20 cellular contexts compared by ENCODE assay signal in the genomic region with DNA sequence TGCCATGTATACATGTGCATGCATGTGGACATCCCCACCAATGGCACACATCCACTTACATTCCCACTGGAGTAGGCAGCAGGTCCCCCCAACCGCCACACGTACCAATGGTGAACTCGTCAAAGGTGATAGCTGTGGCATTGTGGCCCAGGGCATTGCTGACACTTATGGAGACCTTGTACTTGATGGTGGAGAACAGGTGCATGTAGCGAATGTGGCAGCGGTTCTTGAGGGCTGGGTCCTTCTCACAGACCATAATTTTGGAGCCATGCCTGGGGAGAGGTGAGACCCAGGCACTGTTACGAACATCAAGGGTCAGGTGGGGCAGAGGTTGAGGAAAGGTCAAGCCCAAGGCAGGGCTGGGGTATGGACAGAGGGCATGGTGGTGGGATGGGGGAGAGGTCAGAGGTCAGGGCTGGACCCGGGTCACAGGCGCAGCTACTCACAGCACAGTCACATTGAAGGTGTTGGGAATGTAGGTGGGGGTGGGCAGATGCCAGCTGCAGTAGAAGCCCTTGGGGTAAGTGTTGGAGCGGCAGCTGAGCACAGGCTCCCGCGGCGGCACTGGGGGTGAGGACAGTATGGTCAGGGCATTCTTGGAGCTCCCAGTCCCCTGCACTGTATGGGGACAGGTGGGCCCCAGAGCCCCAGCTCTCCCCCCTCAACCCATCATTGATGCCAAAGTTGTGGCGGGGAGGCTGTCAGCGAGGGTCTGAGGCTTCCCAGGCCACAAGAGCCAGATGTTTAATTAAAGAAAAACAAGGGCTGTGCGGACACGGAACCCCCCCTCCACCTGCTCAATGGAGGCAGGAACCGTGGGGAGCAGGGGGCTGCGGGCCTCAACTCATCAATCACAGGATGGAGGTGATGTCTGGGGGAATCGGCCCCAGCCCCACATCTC. TPM values are rescaled to one million over a fixed set of nuclear protein-coding genes. Genes with fewer than 3 reads are reported as not detected.
A peak's percentile ranks its signal among the peaks of the same experiment; 100 is the strongest.
DNase-seq lines count a peak whose midpoint lies in the region; ATAC-seq and TF ChIP-seq lines count a peak whose summit lies in the region.
"Had no signal": no experiment of that assay in that cellular context is flagged by ENCODE, and none has a peak within 500 bp of the region (broad histone marks: within the 10 kb centered on the region; RNA-seq: fewer than 3 reads in every experiment).

No MANE protein-coding gene starts in this region.

- TF ChIP-seq CTCF in natural killer cell (IDR thresholded peaks at IDR 0.05) (no peak), endodermal cell (conservative IDR thresholded peaks at IDR 0.05) (no peak), neural progenitor cell (IDR thresholded peaks at IDR 0.05) (no peak)

- H3K4me1 ChIP-seq in endodermal cell (ENCODE audit: control insufficient read depth, insufficient read depth, low read length): peaks cover 9% of the 10 kb centered on the region
- peaks cover 35% of the 10 kb centered on the region for H3K4me1 ChIP-seq in neural progenitor cell
- H3K4me1 ChIP-seq in aorta (ENCODE audit: control insufficient read depth in 1 of 2, insufficient read depth in 2 of 2, low read length in 2 of 2): no peaks in the 10 kb centered on the region

- H3K79me2 ChIP-seq in neural progenitor cell (ENCODE audit: low read depth): no peaks in the 10 kb centered on the region

- peaks cover 0 to 3% of the 10 kb centered on the region in 2 donors for H3K4me1 Mint-ChIP-seq in natural killer cell treated with Interleukin-12 subunit alpha and Interleukin-12 subunit beta and Interleukin-15 and Interleukin-18, amount 100 ng/mL, for 72 hours (ENCODE audit: low read depth in 2 of 2)
- H3K4me1 Mint-ChIP-seq in natural killer cell (no peaks in the 10 kb centered on the region), endodermal cell (peaks cover 13% of the 10 kb centered on the region), neural progenitor cell (peaks cover 54% of the 10 kb centered on the region)

- H3K36me3 Mint-ChIP-seq in natural killer cell treated with Interleukin-12 subunit alpha and Interleukin-12 subunit beta and Interleukin-15 and Interleukin-18, amount 100 ng/mL, for 72 hours: no peaks in the 10 kb centered on the region
- no peaks in the 10 kb centered on the region for H3K36me3 Mint-ChIP-seq in natural killer cell
- no peaks in the 10 kb centered on the region for H3K36me3 Mint-ChIP-seq in endodermal cell (ENCODE audit: low read depth)
- peaks cover 37% of the 10 kb centered on the region for H3K36me3 Mint-ChIP-seq in neural progenitor cell
- H3K36me3 Mint-ChIP-seq: CD4-positive, alpha-beta memory T cell had no signal

- no peak overlapping the region for H3K4me3 ChIP-seq in endodermal cell (ENCODE audit: low read length)
- no peak overlapping the region for H3K4me3 ChIP-seq in neural progenitor cell
- H3K4me3 ChIP-seq in aorta (ENCODE audit: low read length in 2 of 2): no peak overlapping the region
- H3K4me3 ChIP-seq: BLaER1, Peyer's patch had no signal

- H3K27ac Mint-ChIP-seq in natural killer cell treated with Interleukin-12 subunit alpha and Interleukin-12 subunit beta and Interleukin-15 and Interleukin-18, amount 100 ng/mL, for 72 hours: no peak overlapping the region
- H3K27ac Mint-ChIP-seq in natural killer cell (no peak overlapping the region), endodermal cell (no peak overlapping the region), neural progenitor cell (peak overlapping the region; percentile 14)
- H3K27ac Mint-ChIP-seq: CD4-positive, alpha-beta memory T cell; H9 had no signal

- H3K9me3 Mint-ChIP-seq in natural killer cell treated with Interleukin-12 subunit alpha and Interleukin-12 subunit beta and Interleukin-15 and Interleukin-18, amount 100 ng/mL, for 72 hours: no peaks in the 10 kb centered on the region
- no peaks in the 10 kb centered on the region for H3K9me3 Mint-ChIP-seq in natural killer cell
- no peaks in the 10 kb centered on the region for H3K9me3 Mint-ChIP-seq in endodermal cell
- H3K9me3 Mint-ChIP-seq in neural progenitor cell: peaks cover 4% of the 10 kb centered on the region

- H3K27ac ChIP-seq in endodermal cell (ENCODE audit: low read depth, low read length): peak overlapping the region; percentile 6
- H3K27ac ChIP-seq in neural progenitor cell: no peak overlapping the region
- H3K27ac ChIP-seq in aorta (ENCODE audit: low read depth in 1 of 2, low read length in 2 of 2): no peak overlapping the region
- H3K27ac ChIP-seq: BLaER1, HL-60, KMS-11, Peyer's patch had no signal

- H2AFZ ChIP-seq in neural progenitor cell (replicated peaks): no peak overlapping the region

- intact Hi-C loops in natural killer cell (cut with micrococcal nuclease) (no loop called here), aorta (cut with DNase I) (loop anchor here in 1 of 2 donors (2.0 kb wide), 1 partner anchor 33 kb away; no protein-coding TSS in a partner anchor)

- peaks cover 8 to 17% of the 10 kb centered on the region in 2 donors for H3K27me3 Mint-ChIP-seq in natural killer cell treated with Interleukin-12 subunit alpha and Interleukin-12 subunit beta and Interleukin-15 and Interleukin-18, amount 100 ng/mL, for 72 hours
- H3K27me3 Mint-ChIP-seq in natural killer cell (ENCODE audit: low read depth in 2 of 2) (peaks cover 7 to 25% of the 10 kb centered on the region in 2 donors), endodermal cell (ENCODE audit: insufficient read depth) (peaks cover 11% of the 10 kb centered on the region), neural progenitor cell (ENCODE audit: insufficient read depth, low read depth) (peaks cover 8% of the 10 kb centered on the region)

- peaks cover 19% of the 10 kb centered on the region for H3F3A ChIP-seq in neural progenitor cell (ENCODE audit: low read depth)

- no peaks in the 10 kb centered on the region for H3K27me3 ChIP-seq in endodermal cell (ENCODE audit: control insufficient read depth, insufficient read depth, low read length, poor library complexity, severe bottlenecking)
- H3K27me3 ChIP-seq in neural progenitor cell: no peaks in the 10 kb centered on the region
- no peaks in the 10 kb centered on the region for H3K27me3 ChIP-seq in aorta (ENCODE audit: control insufficient read depth in 1 of 2, insufficient read depth in 2 of 2, low read length in 1 of 2)
- H3K27me3 ChIP-seq: Peyer's patch had no signal

- H3K4me3 Mint-ChIP-seq in natural killer cell treated with Interleukin-12 subunit alpha and Interleukin-12 subunit beta and Interleukin-15 and Interleukin-18, amount 100 ng/mL, for 72 hours: no peak overlapping the region
- H3K4me3 Mint-ChIP-seq in natural killer cell (no peak overlapping the region), endodermal cell (no peak overlapping the region), neural progenitor cell (no peak overlapping the region)
- H3K4me3 Mint-ChIP-seq: CD4-positive, alpha-beta memory T cell; H9 had no signal

- no peak for ATAC-seq in natural killer cell treated with Interleukin-12 subunit alpha and Interleukin-12 subunit beta and Interleukin-15 and Interleukin-18, amount 100 ng/mL, for 72 hours
- ATAC-seq in natural killer cell (no peak), aorta (ENCODE audit: low FRiP score) (no peak)
- ATAC-seq: Right ventricle myocardium inferior had no signal

- H3K36me3 ChIP-seq in endodermal cell (ENCODE audit: control insufficient read depth, insufficient read depth, low read length) (no peaks in the 10 kb centered on the region), neural progenitor cell (no peaks in the 10 kb centered on the region), aorta (ENCODE audit: control insufficient read depth in 1 of 2, insufficient read depth in 2 of 2, low read length in 1 of 2) (no peaks in the 10 kb centered on the region)
- H3K36me3 ChIP-seq: BLaER1, Peyer's patch had no signal

- no peaks in the 10 kb centered on the region for H4K20me1 ChIP-seq in neural progenitor cell (ENCODE audit: low read depth)

- H3K4me2 ChIP-seq in neural progenitor cell: no peak overlapping the region
- H3K4me2 ChIP-seq: BLaER1, KMS-11 had no signal

- H3K9ac ChIP-seq in endodermal cell (ENCODE audit: extremely low read depth, low read length, poor library complexity, severe bottlenecking) (no peak overlapping the region), neural progenitor cell (no peak overlapping the region)
- H3K9ac ChIP-seq: BLaER1, KMS-11 had no signal

- H3K9me3 ChIP-seq in endodermal cell (ENCODE audit: control insufficient read depth, low read length): no peaks in the 10 kb centered on the region
- no peaks in the 10 kb centered on the region for H3K9me3 ChIP-seq in neural progenitor cell (ENCODE audit: low read depth)
- peaks cover 2% of the 10 kb centered on the region for H3K9me3 ChIP-seq in aorta (ENCODE audit: control insufficient read depth, low read length)
- H3K9me3 ChIP-seq: BLaER1 had no signal

- DNase-seq in natural killer cell treated with Interleukin-12 subunit alpha and Interleukin-12 subunit beta and Interleukin-15 and Interleukin-18, amount 100 ng/mL, for 72 hours (ENCODE audit: low spot score): peak; percentile 49
- DNase-seq in natural killer cell: no peak
- DNase-seq in endodermal cell: peak; percentile 30
- DNase-seq in neural progenitor cell (ENCODE audit: low spot score): no peak
- DNase-seq in aorta: peak; percentile 40 to 60
- no peak for DNase-seq in SHP77 (lab: John Stamatoyannopoulos, UW)
- DNase-seq in LoVo (ENCODE audit: low spot score): no peak
- DNase-seq in DMS53 (lab: John Stamatoyannopoulos, UW): no peak
- DNase-seq: CD4-positive, alpha-beta memory T cell; H9; NCI-H1417 treated with DMSO at 0.1 percent for 48 hours; NCI-H1930; NCI-H2171; NCI-H526; Peyer's patch had no signal

- WGBS in endodermal cell (ENCODE audit: insufficient coverage in 1 of 2, insufficient read length in 1 of 2), 2 experiments: 92% methylated on average over 10 to 19 of the region's 19 CpGs
- 72% methylated on average over 19 of the region's 19 CpGs for WGBS in aorta, 2 donors

RNA-seq across cellular contexts. Expression of gene CNTFR, which starts 31.9 kb away (rescaled TPM):
- total RNA-seq in natural killer cell treated with Interleukin-12 subunit alpha and Interleukin-12 subunit beta and Interleukin-15 and Interleukin-18, amount 100 ng/mL, for 72 hours: not detected
- total RNA-seq in natural killer cell (not detected), endodermal cell (1 to 10 TPM in 1 of 2 donors, under 1 TPM in 1; 0.53 to 1.6 TPM), neural progenitor cell (ENCODE audit: low replicate concordance) (8.6 and 37.2 TPM in 2 replicates), aorta (1 to 10 TPM; 4.2 to 9.9 TPM)
- 187 TPM for polyA plus RNA-seq in endodermal cell (2013, experiment 1 of 2)
- 167 TPM for polyA plus RNA-seq in endodermal cell (2013, experiment 2 of 2)
- polyA plus RNA-seq in aorta: 1 to 10 TPM in 1 of 2 donors, under 1 TPM in 1; 0.10 to 1.4 TPM
- total RNA-seq: CD4-positive, alpha-beta memory T cell; HT1080 had no signal
- polyA plus RNA-seq: CD4-positive, alpha-beta memory T cell had no signal

RNA-seq across cellular contexts. Expression of gene ENHO, which starts 34.9 kb away (rescaled TPM):
- not detected for total RNA-seq in natural killer cell treated with Interleukin-12 subunit alpha and Interleukin-12 subunit beta and Interleukin-15 and Interleukin-18, amount 100 ng/mL, for 72 hours
- total RNA-seq in natural killer cell: 1 to 10 TPM in 1 of 3 donors, under 1 TPM in 1, not detected in 1; 0.34 to 1.7 TPM
- 10 to 100 TPM in 1 of 2 donors, 1 to 10 TPM in 1; 7.1 to 14.5 TPM for total RNA-seq in endodermal cell
- 19.4 TPM for polyA plus RNA-seq in endodermal cell (2013, experiment 1 of 2)
- polyA plus RNA-seq in endodermal cell (2013, experiment 2 of 2): 17.3 TPM
- total RNA-seq in neural progenitor cell (ENCODE audit: low replicate concordance): 4.4 and 21.3 TPM in 2 replicates
- not detected for total RNA-seq in aorta
- polyA plus RNA-seq in aorta: not detected
- total RNA-seq: CD4-positive, alpha-beta memory T cell had no signal

RNA-seq across cellular contexts. Expression of gene RPP25L, which starts 54.2 kb away (rescaled TPM):
- 10 to 100 TPM; 22.7 to 23.1 TPM for total RNA-seq in natural killer cell treated with Interleukin-12 subunit alpha and Interleukin-12 subunit beta and Interleukin-15 and Interleukin-18, amount 100 ng/mL, for 72 hours
- total RNA-seq in natural killer cell (10 to 100 TPM in 1 of 3 donors, 1 to 10 TPM in 2; 9.3 to 15.0 (median 9.8) TPM), endodermal cell (10 to 100 TPM; 19.3 to 22.4 TPM), neural progenitor cell (ENCODE audit: low replicate concordance) (17.4 and 40.1 TPM in 2 replicates), aorta (1 to 10 TPM; 6.0 to 9.8 TPM)
- polyA plus RNA-seq in endodermal cell (2013, experiment 1 of 2): 30.1 TPM
- polyA plus RNA-seq in endodermal cell (2013, experiment 2 of 2): 22.1 TPM
- 10 to 100 TPM; 16.2 to 17.3 TPM for polyA plus RNA-seq in aorta

Comparison
In these comparisons a context has a peak if more than half of its experiments do, and no peak if none do; other contexts are left out.
1. DNase-seq: peak in natural killer cell treated with Interleukin-12 subunit alpha and Interleukin-12 subunit beta and Interleukin-15 and Interleukin-18, amount 100 ng/mL, for 72 hours (single experiment), endodermal cell (single experiment) and aorta (2 of 2); none in natural killer cell (single experiment), neural progenitor cell (single experiment), SHP77 (0 of 2), LoVo (single experiment) and DMS53 (single experiment).